10 cellular contexts compared by ENCODE assay signal in the genomic region with DNA sequence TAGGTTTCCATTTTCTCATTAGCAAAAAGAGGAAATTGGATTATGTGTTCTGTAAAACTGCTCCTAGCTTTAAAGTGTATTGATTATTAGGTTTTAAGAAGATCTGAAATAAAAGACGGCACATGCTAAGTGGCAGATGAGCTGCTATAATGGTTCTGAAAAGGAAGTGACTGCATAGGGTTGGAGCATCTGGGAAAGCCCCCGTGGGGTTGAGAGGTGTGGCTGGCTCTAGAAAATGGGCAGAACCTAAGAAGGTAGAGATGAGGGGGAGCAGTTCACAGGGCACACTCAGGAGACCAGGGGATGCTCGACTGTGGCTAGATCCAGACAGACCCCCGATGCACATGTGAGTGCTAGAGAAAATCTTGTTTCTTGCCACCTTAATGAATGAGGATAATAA. TPM values are rescaled to one million over a fixed set of nuclear protein-coding genes. Genes with fewer than 3 reads are reported as not detected.
DNase-seq lines count a peak whose midpoint lies in the region; ATAC-seq, FAIRE-seq and TF ChIP-seq lines count a peak whose summit lies in the region.
"Had no signal": no experiment of that assay in that cellular context is flagged by ENCODE, and none has a peak within 500 bp of the region (broad histone marks: within the 10 kb centered on the region; RNA-seq: fewer than 3 reads in every experiment).

No MANE protein-coding gene starts in this region.

- FAIRE-seq in HTR-8/SVneo (lab: Jason Lieb, UNC), result no peak

- no peaks in the 10 kb centered on the region for H3K79me2 ChIP-seq in PC-3 (ENCODE audit: low read length)

- H3K9me2 ChIP-seq in PC-3 (replicated peaks; ENCODE audit: low read length), result no peaks in the 10 kb centered on the region

- H3F3A ChIP-seq in PC-3 (ENCODE audit: low read length, unreplicated experiment), result no peaks in the 10 kb centered on the region

- DNase-seq in activated CD4-positive, alpha-beta T cell treated with anti-CD3 and anti-CD28 coated beads, Interleukin-2, amount 50 U/mL, for 1 hour, result peak; percentile 11
- DNase-seq in stimulated activated CD4-positive, alpha-beta T cell treated with anti-CD3 and anti-CD28 coated beads, Interleukin-1b, Interleukin-23, amount 100 ng/mL, for 48 hours, result peak; percentile 22
- DNase-seq in PC-3, result no peak
- DNase-seq in ascending aorta (ENCODE audit: low spot score in 2 of 2), result no peak
- DNase-seq in breast epithelium (ENCODE audit: low spot score in 2 of 2), result no peak
- DNase-seq in HTR-8/SVneo (ENCODE audit: insufficient read length, low spot score), result no peak
- DNase-seq: head of caudate nucleus had no signal

- ATAC-seq in GM18873 (IDR thresholded peaks at IDR 0.05; ENCODE audit: low FRiP score, unreplicated experiment) (peak; percentile 79), HG02884 (IDR thresholded peaks at IDR 0.05; ENCODE audit: unreplicated experiment) (peak; percentile 60), PC-3 (no peak)
- ATAC-seq: HCT116 had no signal

- POLR2A ChIA-PET in PC-3 (lab: Charles Lee; ENCODE audit: unreplicated experiment), result no interaction called here

- H3K9ac ChIP-seq in PC-3 (ENCODE audit: low read length), result no peak overlapping the region

- no peaks in the 10 kb centered on the region for H3K36me3 ChIP-seq in PC-3 (ENCODE audit: low read depth, low read length)
- H3K36me3 ChIP-seq in ascending aorta, result no peaks in the 10 kb centered on the region
- H3K36me3 ChIP-seq in breast epithelium, result no peaks in the 10 kb centered on the region

- H3K9me3 ChIP-seq in PC-3 (ENCODE audit: low read length) (no peaks in the 10 kb centered on the region), ascending aorta (no peaks in the 10 kb centered on the region), breast epithelium (no peaks in the 10 kb centered on the region)

- no peaks in the 10 kb centered on the region for H4K20me1 ChIP-seq in PC-3 (ENCODE audit: low read length)

- intact Hi-C loops in PC-3 (cut with micrococcal nuclease), result no loop called here
- intact Hi-C loops in ascending aorta (cut with DNase I), result no loop called here
- intact Hi-C loops in breast epithelium (cut with DNase I; ENCODE audit: low total_unique reads), result no loop called here

- BruUV-seq in PC-3 (replicated peaks; lab: Mats Ljungman, UMichigan), result no TSS peak

- CTCF ChIA-PET in PC-3 (lab: Charles Lee), result no interaction called here

- H3K27ac ChIP-seq in PC-3 (ENCODE audit: low read length), result no peak overlapping the region
- H3K27ac ChIP-seq in ascending aorta, result no peak overlapping the region
- H3K27ac ChIP-seq in breast epithelium, result no peak overlapping the region

- TF ChIP-seq POLR2A in breast epithelium (IDR thresholded peaks at IDR 0.05), result no peak

- H3K4me3 ChIP-seq in PC-3 (ENCODE audit: low read length) (no peak overlapping the region), ascending aorta (no peak overlapping the region), breast epithelium (no peak overlapping the region)

- no peak overlapping the region for H2AFZ ChIP-seq in PC-3 (ENCODE audit: low read length)

- H3K4me2 ChIP-seq in PC-3 (ENCODE audit: low read length), result no peak overlapping the region

- no peak for TF ChIP-seq CTCF in PC-3 (conservative IDR thresholded peaks at IDR 0.05; ENCODE audit: low read depth, low read length)
- no peak for TF ChIP-seq CTCF in ascending aorta (IDR thresholded peaks at IDR 0.05)
- TF ChIP-seq CTCF in breast epithelium (IDR thresholded peaks at IDR 0.05), result no peak

- H3K4me1 ChIP-seq in PC-3 (ENCODE audit: insufficient read depth, low read length) (no peaks in the 10 kb centered on the region), ascending aorta (no peaks in the 10 kb centered on the region), breast epithelium (no peaks in the 10 kb centered on the region)

- H3K27me3 ChIP-seq in PC-3 (ENCODE audit: low read length) (no peaks in the 10 kb centered on the region), ascending aorta (no peaks in the 10 kb centered on the region), breast epithelium (no peaks in the 10 kb centered on the region)

RNA-seq across cellular contexts. Expression of a gene that starts 1.9 kb away (rescaled TPM):
- not detected in 2 replicates for total RNA-seq in PC-3 (2014; rRNA removed)
- total RNA-seq in ascending aorta, result not detected
- total RNA-seq in breast epithelium, result under 1 TPM in 1 of 3 donors, not detected in 2; 0.16 TPM

Comparison
In these comparisons a context has a peak if more than half of its experiments do, and no peak if none do; other contexts are left out.
1. DNase-seq: peak in activated CD4-positive, alpha-beta T cell treated with anti-CD3 and anti-CD28 coated beads, Interleukin-2, amount 50 U/mL, for 1 hour (single experiment) and stimulated activated CD4-positive, alpha-beta T cell treated with anti-CD3 and anti-CD28 coated beads, Interleukin-1b, Interleukin-23, amount 100 ng/mL, for 48 hours (single experiment); none in PC-3 (single experiment), ascending aorta (0 of 2), breast epithelium (0 of 2) and HTR-8/SVneo (single experiment).